Comparison of ENCODE assay signal across 1 cellular context in genomic region chr18:8359076-8359475, GRCh38.
TF ChIP-seq lines count a peak whose summit lies in the region.

No MANE protein-coding gene starts in this region.

TF ChIP-seq in H1, 55 proteins besides CTCF, POLR2A, EP300 and RAD21 (continued from another document):
- TF ChIP-seq BRCA1 (IDR thresholded peaks at IDR 0.05; ENCODE audit: low read depth, low read length) (no peak), E2F6 (IDR thresholded peaks at IDR 0.05) (no peak), HDAC6 (IDR thresholded peaks at IDR 0.05; ENCODE audit: low read depth, low read length) (no peak), GABPA (IDR thresholded peaks at IDR 0.05; ENCODE audit: borderline replicate concordance, insufficient read depth, low read length) (no peak)
